ENCODE assay signal across 1 cellular context in genomic region chr14:91996951-91997371, GRCh38.
TF ChIP-seq lines count a peak whose summit lies in the region.

No MANE protein-coding gene starts in this region.

TF ChIP-seq in GM23338, 12 proteins besides CTCF, POLR2A, EP300 and RAD21 (continued from another document):
- TF ChIP-seq ZNF462 (CRISPR knock-in tag; IDR thresholded peaks at IDR 0.05) (no peak), ZNF331 (CRISPR knock-in tag; IDR thresholded peaks at IDR 0.05; ENCODE audit: low read depth) (no peak)
TF ChIP-seq in GM23338: peak in this region for 0.
